19 cellular contexts compared by ENCODE assay signal in the genomic region with DNA sequence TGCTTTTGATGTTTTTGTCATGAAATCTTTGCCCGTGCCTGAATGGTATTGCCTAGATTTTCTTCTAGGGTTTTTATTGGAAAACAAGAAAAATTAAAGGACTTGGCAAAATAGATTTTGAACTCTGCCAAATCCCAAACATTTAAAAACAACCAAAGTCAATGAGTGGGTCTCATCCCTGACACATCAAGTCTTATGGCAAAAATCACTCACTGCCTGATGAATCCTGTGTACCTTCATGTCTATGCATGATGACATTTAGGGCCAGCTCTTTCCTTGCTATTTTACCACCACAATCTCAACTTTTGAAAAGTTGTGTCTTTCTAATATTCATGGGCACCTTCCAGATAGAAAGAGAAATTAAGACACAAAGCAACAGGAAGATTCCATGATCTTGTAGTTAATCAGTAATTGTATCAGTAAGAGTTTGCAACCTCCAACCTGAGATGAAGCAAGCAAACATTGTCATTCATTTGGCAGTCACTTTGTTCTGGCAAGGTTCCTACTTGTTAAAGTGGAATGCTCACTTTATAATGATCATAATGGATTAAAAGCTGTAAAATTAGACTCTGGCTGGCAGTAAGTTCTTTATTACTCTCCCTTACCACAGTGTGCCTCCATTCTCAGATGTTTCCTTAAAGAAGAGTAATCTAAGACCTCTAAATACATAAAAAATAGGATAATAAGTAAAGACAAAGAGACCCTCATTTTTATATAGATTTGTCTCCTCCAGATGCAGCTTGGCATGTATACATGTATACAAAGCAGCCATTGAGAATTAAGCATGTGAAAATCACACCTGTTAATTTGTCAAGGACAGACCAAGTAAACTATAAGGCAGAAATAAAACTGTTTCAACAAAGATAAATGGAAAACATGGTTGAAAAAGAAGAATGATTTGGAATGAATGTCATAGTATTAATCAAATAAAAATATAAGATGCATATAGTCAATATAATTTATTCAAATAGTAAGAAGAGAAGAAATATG. TPM values are rescaled to one million over a fixed set of nuclear protein-coding genes. Genes with fewer than 3 reads are reported as not detected.
A peak's percentile ranks its signal among the peaks of the same experiment; 100 is the strongest.
DNase-seq lines count a peak whose midpoint lies in the region; ATAC-seq, FAIRE-seq and TF ChIP-seq lines count a peak whose summit lies in the region.
"Had no signal": no experiment of that assay in that cellular context is flagged by ENCODE, and none has a peak within 500 bp of the region (broad histone marks: within the 10 kb centered on the region; RNA-seq: fewer than 3 reads in every experiment).

No MANE protein-coding gene starts in this region.

- peaks cover 3% of the 10 kb centered on the region for H3K27me3 Mint-ChIP-seq in T-helper 2 cell treated with Interferon-gamma antibody and Interleukin-4, amounts not matched to agents 5 μg/mL and 100 μg/mL, for 36 hours (ENCODE audit: low read depth)

- TF ChIP-seq POLR2A in GM12892 (IDR thresholded peaks at IDR 0.05; ENCODE audit: low read depth, low read length), result no peak

- TF ChIP-seq CTCF in VCaP (conservative IDR thresholded peaks at IDR 0.05), result no peak

- no peak overlapping the region for H3K4me3 Mint-ChIP-seq in T-helper 2 cell treated with Interferon-gamma antibody and Interleukin-4, amounts not matched to agents 5 μg/mL and 100 μg/mL, for 36 hours
- H3K4me3 Mint-ChIP-seq: CD14-positive monocyte had no signal

- DNase-seq in GM12892 (ENCODE audit: insufficient read length) (no peak), NCI-H1092 (lab: John Stamatoyannopoulos, UW) (peak; percentile 32), left lobe of liver (ENCODE audit: low spot score) (no peak), ecto neural progenitor cell (ENCODE audit: low spot score) (no peak)
- DNase-seq in T-helper 2 cell treated with Interferon-gamma antibody and Interleukin-4, amounts not matched to agents 5 μg/mL and 100 μg/mL, for 36 hours (ENCODE audit: low spot score), result no peak
- DNase-seq: ACHN, AML-193, KBM-7, NCI-H2107, NCI-H345, NCI-H526, OCI-M1 had no signal

- peak overlapping the region; percentile 65 for H3K27ac ChIP-seq in VCaP
- H3K27ac ChIP-seq: HL-60, RWPE1 had no signal

- H3K9me3 Mint-ChIP-seq in T-helper 2 cell treated with Interferon-gamma antibody and Interleukin-4, amounts not matched to agents 5 μg/mL and 100 μg/mL, for 36 hours, result peaks cover 3% of the 10 kb centered on the region

- peaks cover 19% of the 10 kb centered on the region for H3K4me1 Mint-ChIP-seq in T-helper 2 cell treated with Interferon-gamma antibody and Interleukin-4, amounts not matched to agents 5 μg/mL and 100 μg/mL, for 36 hours (ENCODE audit: low read depth)
- H3K4me1 Mint-ChIP-seq: CD14-positive monocyte had no signal

- H3K36me3 Mint-ChIP-seq in T-helper 2 cell treated with Interferon-gamma antibody and Interleukin-4, amounts not matched to agents 5 μg/mL and 100 μg/mL, for 36 hours (ENCODE audit: low read depth), result no peaks in the 10 kb centered on the region
- H3K36me3 Mint-ChIP-seq: CD14-positive monocyte had no signal

- FAIRE-seq in GM12892 (lab: Jason Lieb, UNC), result peak; percentile 9
- FAIRE-seq: H54 had no signal

- H3K27ac Mint-ChIP-seq in T-helper 2 cell treated with Interferon-gamma antibody and Interleukin-4, amounts not matched to agents 5 μg/mL and 100 μg/mL, for 36 hours, result no peak overlapping the region
- H3K27ac Mint-ChIP-seq: CD14-positive monocyte had no signal

- ATAC-seq in left lobe of liver (peak; percentile 67), HG03439 (IDR thresholded peaks at IDR 0.05; ENCODE audit: unreplicated experiment) (no peak), HG03039 (IDR thresholded peaks at IDR 0.05; ENCODE audit: unreplicated experiment) (no peak)

RNA-seq across cellular contexts. Expression of a gene that starts 51.6 kb away (rescaled TPM):
- polyA plus RNA-seq in GM12892 (2012; ENCODE audit: missing spikeins), result 71.8 TPM
- 20.2 TPM for total RNA-seq in left lobe of liver
